In genomic region chr4:137283737-137284136, GRCh38 we compare ENCODE assay signal across 12 cellular contexts.
DNase-seq lines count a peak whose midpoint lies in the region; TF ChIP-seq lines count a peak whose summit lies in the region.
"Had no signal": no experiment of that assay in that cellular context is flagged by ENCODE, and none has a peak within 500 bp of the region (broad histone marks: within the 10 kb centered on the region; RNA-seq: fewer than 3 reads in every experiment).

No MANE protein-coding gene starts in this region.

- TF ChIP-seq CTCF in BJ (IDR thresholded peaks at IDR 0.05; ENCODE audit: insufficient read depth, low read depth, low read length) (peak; percentile 50), kidney epithelial cell (IDR thresholded peaks at IDR 0.05; ENCODE audit: insufficient read depth, low read length, poor library complexity, severe bottlenecking) (peak; percentile 30)

- H3K4me3 Mint-ChIP-seq in T-helper 2 cell treated with Interferon-gamma antibody and Interleukin-4, amounts not matched to agents 5 μg/mL and 100 μg/mL, for 36 hours = no peak overlapping the region

- H3K9me3 Mint-ChIP-seq in T-helper 2 cell treated with Interferon-gamma antibody and Interleukin-4, amounts not matched to agents 5 μg/mL and 100 μg/mL, for 36 hours = no peaks in the 10 kb centered on the region
- H3K9me3 Mint-ChIP-seq: activated T-helper 2 cell treated with anti-CD3 and anti-CD28 coated beads, Interferon-gamma antibody, Interleukin-2, Interleukin-4, amounts not matched to agents 10 μg/mL and 5 μg/mL and 100 μg/mL, durations not matched to agents 14 hours and 24 hours and 36 hours had no signal

- H3K36me3 Mint-ChIP-seq in T-helper 2 cell treated with Interferon-gamma antibody and Interleukin-4, amounts not matched to agents 5 μg/mL and 100 μg/mL, for 36 hours (ENCODE audit: low read depth) = no peaks in the 10 kb centered on the region

- no peak overlapping the region for H3K4me3 ChIP-seq in BJ (ENCODE audit: low read depth, low read length)
- no peak overlapping the region for H3K4me3 ChIP-seq in kidney epithelial cell (ENCODE audit: low read depth, low read length)

- no peaks in the 10 kb centered on the region for H3K4me1 Mint-ChIP-seq in T-helper 2 cell treated with Interferon-gamma antibody and Interleukin-4, amounts not matched to agents 5 μg/mL and 100 μg/mL, for 36 hours (ENCODE audit: low read depth)

- H3K36me3 ChIP-seq in BJ (ENCODE audit: control insufficient read depth, insufficient read depth, low read length) (no peaks in the 10 kb centered on the region), kidney epithelial cell (ENCODE audit: control insufficient read depth, insufficient read depth, low read length) (no peaks in the 10 kb centered on the region)

- DNase-seq in BJ (ENCODE audit: low read depth) (no peak), HPDE6-E6E7 (ENCODE audit: extremely low spot score) (peak; percentile 9), astrocyte of the hippocampus (ENCODE audit: low read depth, low spot score) (peak; percentile 13), kidney epithelial cell (ENCODE audit: low read depth) (no peak), anterior cingulate cortex (lab: John Stamatoyannopoulos, UW) (no peak), NCI-H774 (lab: John Stamatoyannopoulos, UW) (no peak)
- DNase-seq in activated CD4-positive, alpha-beta T cell treated with anti-CD3 and anti-CD28 coated beads for 1 hour = no peak
- DNase-seq in T-helper 2 cell treated with Interferon-gamma antibody and Interleukin-4, amounts not matched to agents 5 μg/mL and 100 μg/mL, for 36 hours (ENCODE audit: low spot score) = no peak
- DNase-seq: effector memory CD4-positive, alpha-beta T cell; kidney; NCI-H524 treated with DMSO at 0.1 percent for 48 hours had no signal

- POLR2A ChIA-PET in BJ (lab: Charles Lee) = no interaction called here

- H3K27ac Mint-ChIP-seq in T-helper 2 cell treated with Interferon-gamma antibody and Interleukin-4, amounts not matched to agents 5 μg/mL and 100 μg/mL, for 36 hours = no peak overlapping the region
- H3K27ac Mint-ChIP-seq: activated T-helper 2 cell treated with anti-CD3 and anti-CD28 coated beads, Interferon-gamma antibody, Interleukin-2, Interleukin-4, amounts not matched to agents 10 μg/mL and 5 μg/mL and 100 μg/mL, durations not matched to agents 14 hours and 24 hours and 36 hours had no signal

- no peaks in the 10 kb centered on the region for H3K27me3 Mint-ChIP-seq in T-helper 2 cell treated with Interferon-gamma antibody and Interleukin-4, amounts not matched to agents 5 μg/mL and 100 μg/mL, for 36 hours (ENCODE audit: low read depth)

- H3K27me3 ChIP-seq in BJ (ENCODE audit: control insufficient read depth, insufficient read depth, low read length) (no peaks in the 10 kb centered on the region), kidney epithelial cell (ENCODE audit: control insufficient read depth, insufficient read depth, low read length) (no peaks in the 10 kb centered on the region)

- CTCF ChIA-PET in BJ (lab: Yijun Ruan, JAX) = interaction anchor here (0.6 to 2.0 kb wide), 6 partner anchors 15 to 1587 kb away, joined by 3 to 5 read pairs (median 3); partner anchors contain the start of gene PCDH18

Comparison
In these comparisons a context has a peak if more than half of its experiments do, and no peak if none do; other contexts are left out.
1. DNase-seq: peak in HPDE6-E6E7 (single experiment) and astrocyte of the hippocampus (single experiment); none in BJ (single experiment), kidney epithelial cell (single experiment), activated CD4-positive, alpha-beta T cell treated with anti-CD3 and anti-CD28 coated beads for 1 hour (single experiment), anterior cingulate cortex (0 of 58), NCI-H774 (single experiment) and T-helper 2 cell treated with Interferon-gamma antibody and Interleukin-4, amounts not matched to agents 5 μg/mL and 100 μg/mL, for 36 hours (single experiment).